ENCODE assay signal across 11 cellular contexts in genomic region chr12:111424189-111424792, GRCh38. TPM values are rescaled to one million over a fixed set of nuclear protein-coding genes. Genes with fewer than 3 reads are reported as not detected.
A peak's percentile ranks its signal among the peaks of the same experiment; 100 is the strongest.
DNase-seq lines count a peak whose midpoint lies in the region; ATAC-seq and TF ChIP-seq lines count a peak whose summit lies in the region.
"Had no signal": no experiment of that assay in that cellular context is flagged by ENCODE, and none has a peak within 500 bp of the region (broad histone marks: within the 10 kb centered on the region; RNA-seq: fewer than 3 reads in every experiment).

No MANE protein-coding gene starts in this region.

- H3K36me3 Mint-ChIP-seq in natural killer cell: no peaks in the 10 kb centered on the region
- no peaks in the 10 kb centered on the region for H3K36me3 Mint-ChIP-seq in natural killer cell treated with Interleukin-12 subunit alpha and Interleukin-12 subunit beta and Interleukin-15 and Interleukin-18, amount 100 ng/mL, for 72 hours
- peaks cover 40% of the 10 kb centered on the region for H3K36me3 Mint-ChIP-seq in activated CD8-positive, alpha-beta T cell treated with anti-CD3 and anti-CD28 coated beads for 36 hours (ENCODE audit: low read depth)

- no peaks in the 10 kb centered on the region for H3K27me3 ChIP-seq in right atrium auricular region
- H3K27me3 ChIP-seq in upper lobe of right lung: no peaks in the 10 kb centered on the region
- H3K27me3 ChIP-seq: hepatocyte, MG63 had no signal

- H3K27ac ChIP-seq in right atrium auricular region (peak overlapping the region; percentile 74 to 93), upper lobe of right lung (no peak overlapping the region)
- H3K27ac ChIP-seq: hepatocyte had no signal

- H3K4me3 ChIP-seq in right atrium auricular region: no peak overlapping the region
- no peak overlapping the region for H3K4me3 ChIP-seq in upper lobe of right lung
- H3K4me3 ChIP-seq: hepatocyte, MG63 had no signal

- intact Hi-C loops in natural killer cell (cut with micrococcal nuclease) (no loop called here), upper lobe of right lung (cut with DNase I) (no loop called here)
- intact Hi-C loops in activated CD8-positive, alpha-beta T cell treated with anti-CD3 and anti-CD28 coated beads for 36 hours (cut with micrococcal nuclease): no loop called here

- TF ChIP-seq CTCF in natural killer cell (IDR thresholded peaks at IDR 0.05): no peak
- no peak for TF ChIP-seq CTCF in activated CD8-positive, alpha-beta T cell treated with anti-CD3 and anti-CD28 coated beads for 36 hours (IDR thresholded peaks at IDR 0.05)
- TF ChIP-seq CTCF in right atrium auricular region (IDR thresholded peaks at IDR 0.05): no peak
- TF ChIP-seq CTCF in upper lobe of right lung (IDR thresholded peaks at IDR 0.05): no peak

- H3K9me3 ChIP-seq in right atrium auricular region (no peaks in the 10 kb centered on the region), upper lobe of right lung (no peaks in the 10 kb centered on the region)
- H3K9me3 ChIP-seq: MG63 had no signal

- peak overlapping the region; percentile 96 to 100 for H3K27ac Mint-ChIP-seq in natural killer cell
- peak overlapping the region in 1 of 2 donors; percentile 84 for H3K27ac Mint-ChIP-seq in natural killer cell treated with Interleukin-12 subunit alpha and Interleukin-12 subunit beta and Interleukin-15 and Interleukin-18, amount 100 ng/mL, for 72 hours
- peak overlapping the region; percentile 80 for H3K27ac Mint-ChIP-seq in activated CD8-positive, alpha-beta T cell treated with anti-CD3 and anti-CD28 coated beads for 36 hours

- ATAC-seq in natural killer cell (no peak), upper lobe of right lung (no peak)
- ATAC-seq in natural killer cell treated with Interleukin-12 subunit alpha and Interleukin-12 subunit beta and Interleukin-15 and Interleukin-18, amount 100 ng/mL, for 72 hours: no peak
- ATAC-seq in activated CD8-positive, alpha-beta T cell treated with anti-CD3 and anti-CD28 coated beads for 36 hours: no peak

- POLR2A ChIA-PET in activated CD8-positive, alpha-beta T cell treated with anti-CD3 and anti-CD28 coated beads for 36 hours (lab: Charles Lee): interaction anchor here (0.8 to 14.9 kb wide), 6 partner anchors 11 to 27 kb away, joined by 3 to 225 read pairs (median 12); partner anchors contain the start of gene SH2B3

- no peaks in the 10 kb centered on the region for H3K9me3 Mint-ChIP-seq in natural killer cell
- no peaks in the 10 kb centered on the region for H3K9me3 Mint-ChIP-seq in natural killer cell treated with Interleukin-12 subunit alpha and Interleukin-12 subunit beta and Interleukin-15 and Interleukin-18, amount 100 ng/mL, for 72 hours
- no peaks in the 10 kb centered on the region for H3K9me3 Mint-ChIP-seq in activated CD8-positive, alpha-beta T cell treated with anti-CD3 and anti-CD28 coated beads for 36 hours

- no peak for TF ChIP-seq POLR2A in erythroblast (IDR thresholded peaks at IDR 0.05; ENCODE audit: low read length)

- no peaks in the 10 kb centered on the region for H3K27me3 Mint-ChIP-seq in natural killer cell (ENCODE audit: low read depth in 2 of 2)
- H3K27me3 Mint-ChIP-seq in natural killer cell treated with Interleukin-12 subunit alpha and Interleukin-12 subunit beta and Interleukin-15 and Interleukin-18, amount 100 ng/mL, for 72 hours: no peaks in the 10 kb centered on the region
- H3K27me3 Mint-ChIP-seq in activated CD8-positive, alpha-beta T cell treated with anti-CD3 and anti-CD28 coated beads for 36 hours: no peaks in the 10 kb centered on the region

- H3K4me1 ChIP-seq in right atrium auricular region (peaks cover 0 to 75% of the 10 kb centered on the region in 2 donors), upper lobe of right lung (peaks cover 36% of the 10 kb centered on the region)

- H3K4me3 Mint-ChIP-seq in natural killer cell: peak overlapping the region; percentile 64
- no peak overlapping the region for H3K4me3 Mint-ChIP-seq in natural killer cell treated with Interleukin-12 subunit alpha and Interleukin-12 subunit beta and Interleukin-15 and Interleukin-18, amount 100 ng/mL, for 72 hours
- no peak overlapping the region for H3K4me3 Mint-ChIP-seq in activated CD8-positive, alpha-beta T cell treated with anti-CD3 and anti-CD28 coated beads for 36 hours

- DNase-seq in natural killer cell: no peak
- no peak for DNase-seq in natural killer cell treated with Interleukin-12 subunit alpha and Interleukin-12 subunit beta and Interleukin-15 and Interleukin-18, amount 100 ng/mL, for 72 hours (ENCODE audit: low spot score)
- DNase-seq in activated CD8-positive, alpha-beta T cell treated with anti-CD3 and anti-CD28 coated beads for 36 hours: no peak
- no peak for DNase-seq in right atrium auricular region (ENCODE audit: low spot score)
- DNase-seq in stromal cell of bone marrow (ENCODE audit: low read depth): peak; percentile 41
- DNase-seq in activated CD4-positive, CD25-positive, alpha-beta regulatory T cell (lab: John Stamatoyannopoulos, UW): no peak
- DNase-seq in upper lobe of right lung: no peak
- DNase-seq in erythroblast (lab: John Stamatoyannopoulos, UW): no peak
- DNase-seq: MG63; stimulated activated CD4-positive, alpha-beta T cell treated with anti-CD3 and anti-CD28 coated beads, Interleukin-4, amount 100 ng/mL, for 1 hour had no signal

- CTCF ChIA-PET in activated CD8-positive, alpha-beta T cell treated with anti-CD3 and anti-CD28 coated beads for 36 hours (lab: Charles Lee): interaction anchor here (4.2 to 40.2 kb wide), 2 partner anchors 20 to 26 kb away, joined by 39 to 1222 read pairs; partner anchors contain the start of gene SH2B3

- peaks cover 29% of the 10 kb centered on the region for H3K36me3 ChIP-seq in right atrium auricular region
- peaks cover 27% of the 10 kb centered on the region for H3K36me3 ChIP-seq in upper lobe of right lung

- peaks cover 37 to 45% of the 10 kb centered on the region in 2 donors for H3K4me1 Mint-ChIP-seq in natural killer cell
- peaks cover 31 to 41% of the 10 kb centered on the region in 2 donors for H3K4me1 Mint-ChIP-seq in natural killer cell treated with Interleukin-12 subunit alpha and Interleukin-12 subunit beta and Interleukin-15 and Interleukin-18, amount 100 ng/mL, for 72 hours (ENCODE audit: low read depth in 2 of 2)
- H3K4me1 Mint-ChIP-seq in activated CD8-positive, alpha-beta T cell treated with anti-CD3 and anti-CD28 coated beads for 36 hours (ENCODE audit: low read depth): peaks cover 59% of the 10 kb centered on the region

RNA-seq across cellular contexts. Expression of gene SH2B3, which starts 18.6 kb away (rescaled TPM):
- total RNA-seq in natural killer cell (10 to 100 TPM; 68.1 to 81.3 (median 68.4) TPM), right atrium auricular region (10 to 100 TPM; 42.6 to 47.4 TPM), upper lobe of right lung (47.1 TPM)
- 10 to 100 TPM in 1 of 2 donors, 1 to 10 TPM in 1; 10.0 to 12.2 TPM for total RNA-seq in natural killer cell treated with Interleukin-12 subunit alpha and Interleukin-12 subunit beta and Interleukin-15 and Interleukin-18, amount 100 ng/mL, for 72 hours
- total RNA-seq in activated CD8-positive, alpha-beta T cell treated with anti-CD3 and anti-CD28 coated beads for 36 hours: 10 to 100 TPM; 48.7 to 52.7 TPM

RNA-seq across cellular contexts. Expression of gene PHETA1, which starts 55.4 kb away (rescaled TPM):
- total RNA-seq in natural killer cell (1 to 10 TPM; 3.4 to 3.8 (median 3.5) TPM), right atrium auricular region (10 to 100 TPM; 11.5 to 13.4 TPM), upper lobe of right lung (25.3 TPM)
- total RNA-seq in natural killer cell treated with Interleukin-12 subunit alpha and Interleukin-12 subunit beta and Interleukin-15 and Interleukin-18, amount 100 ng/mL, for 72 hours: 1 to 10 TPM; 2.1 to 2.2 TPM
- 1 to 10 TPM; 1.2 to 1.7 TPM for total RNA-seq in activated CD8-positive, alpha-beta T cell treated with anti-CD3 and anti-CD28 coated beads for 36 hours
